16 cellular contexts compared by ENCODE assay signal in genomic region chr11:7591992-7592391, GRCh38.
DNase-seq lines count a peak whose midpoint lies in the region; ATAC-seq and TF ChIP-seq lines count a peak whose summit lies in the region.
"Had no signal": no experiment of that assay in that cellular context is flagged by ENCODE, and none has a peak within 500 bp of the region (broad histone marks: within the 10 kb centered on the region; RNA-seq: fewer than 3 reads in every experiment).

No MANE protein-coding gene starts in this region.

- CTCF ChIA-PET in naive thymus-derived CD4-positive, alpha-beta T cell (lab: Charles Lee): interaction anchor here (0.6 to 1.6 kb wide), 2 partner anchors 40 to 79 kb away, joined by 3 to 4 read pairs; no protein-coding TSS in a partner anchor

- TF ChIP-seq CTCF in testis (IDR thresholded peaks at IDR 0.05): no peak

- DNase-seq in CD1c-positive myeloid dendritic cell (ENCODE audit: extremely low spot score) (peak; percentile 51), GM19238 (ENCODE audit: insufficient read length, low spot score) (peak; percentile 16), NOMO-1 treated with DMSO at 0.1 percent for 48 hours (lab: John Stamatoyannopoulos, UW; ENCODE audit: unreplicated experiment) (peak; percentile 64), testis (no peak), NCI-H774 (lab: John Stamatoyannopoulos, UW) (no peak), NCI-H2227 (lab: John Stamatoyannopoulos, UW; ENCODE audit: unreplicated experiment) (no peak)
- no peak for DNase-seq in naive thymus-derived CD4-positive, alpha-beta T cell
- DNase-seq: activated CD8-positive, alpha-beta memory T cell treated with anti-CD3 and anti-CD28 coated beads for 24 hours; GOT3; Kasumi-1; NCI-H2081; SHP77 had no signal

- H3K4me3 Mint-ChIP-seq in naive thymus-derived CD4-positive, alpha-beta T cell: peak overlapping the region in 2 of 10 donors; percentile 22 to 54
- H3K4me3 Mint-ChIP-seq: central memory CD8-positive, alpha-beta T cell had no signal

- H3K36me3 Mint-ChIP-seq in naive thymus-derived CD4-positive, alpha-beta T cell: peaks cover 0 to 46% (median 8%) of the 10 kb centered on the region in 5 donors

- WGBS in testis, 2 donors: 76 to 91% methylated on average over 1 of the region's 1 CpG

- H3K27ac ChIP-seq in naive thymus-derived CD4-positive, alpha-beta T cell (ENCODE audit: low read depth, low read length): no peak overlapping the region
- H3K27ac ChIP-seq in testis: no peak overlapping the region
- H3K27ac ChIP-seq: prostate gland had no signal

- ATAC-seq in naive thymus-derived CD4-positive, alpha-beta T cell: peak; percentile 67
- ATAC-seq in GM19455 (IDR thresholded peaks at IDR 0.05; ENCODE audit: unreplicated experiment): no peak

- no peaks in the 10 kb centered on the region for H3K27me3 ChIP-seq in naive thymus-derived CD4-positive, alpha-beta T cell (ENCODE audit: control insufficient read depth in 2 of 2, insufficient read depth in 2 of 2, low read length in 2 of 2)
- H3K27me3 ChIP-seq in testis: no peaks in the 10 kb centered on the region
- H3K27me3 ChIP-seq: tibial nerve had no signal

- H3K4me1 ChIP-seq in naive thymus-derived CD4-positive, alpha-beta T cell (ENCODE audit: control insufficient read depth in 2 of 2, insufficient read depth in 2 of 2, low read length in 2 of 2): peaks cover 0 to 14% of the 10 kb centered on the region in 2 donors
- H3K4me1 ChIP-seq in testis: peaks cover 17% of the 10 kb centered on the region

- no peaks in the 10 kb centered on the region for H3K36me3 ChIP-seq in naive thymus-derived CD4-positive, alpha-beta T cell (ENCODE audit: control insufficient read depth in 2 of 3, insufficient read depth in 3 of 3, low read length in 3 of 3)
- no peaks in the 10 kb centered on the region for H3K36me3 ChIP-seq in testis (ENCODE audit: low read depth, missing control alignments)
- H3K36me3 ChIP-seq: prostate gland had no signal

- TF ChIP-seq POLR2A in testis (IDR thresholded peaks at IDR 0.05): no peak

- H3K4me3 ChIP-seq in naive thymus-derived CD4-positive, alpha-beta T cell (ENCODE audit: low read length): no peak overlapping the region
- H3K4me3 ChIP-seq in testis: no peak overlapping the region
- H3K4me3 ChIP-seq: prostate gland, tibial nerve had no signal

- intact Hi-C loops in naive thymus-derived CD4-positive, alpha-beta T cell (cut with micrococcal nuclease): no loop called here
- intact Hi-C loops in testis (cut with DNase I; ENCODE audit: low total_unique reads): no loop called here

- no peaks in the 10 kb centered on the region for H3K9me3 ChIP-seq in naive thymus-derived CD4-positive, alpha-beta T cell (ENCODE audit: control insufficient read depth in 2 of 3, low read length in 3 of 3)
- H3K9me3 ChIP-seq in testis: no peaks in the 10 kb centered on the region
- H3K9me3 ChIP-seq: prostate gland, tibial nerve had no signal

- POLR2A ChIA-PET in naive thymus-derived CD4-positive, alpha-beta T cell (lab: Charles Lee): no interaction called here

- H3K9me3 Mint-ChIP-seq in naive thymus-derived CD4-positive, alpha-beta T cell: no peaks in the 10 kb centered on the region
- H3K9me3 Mint-ChIP-seq: central memory CD8-positive, alpha-beta T cell had no signal

- H3K4me1 Mint-ChIP-seq in naive thymus-derived CD4-positive, alpha-beta T cell: peaks cover 13 to 31% (median 28%) of the 10 kb centered on the region in 7 donors

- peak overlapping the region in 2 of 9 donors; percentile 38 for H3K27ac Mint-ChIP-seq in naive thymus-derived CD4-positive, alpha-beta T cell

- no peaks in the 10 kb centered on the region for H3K27me3 Mint-ChIP-seq in naive thymus-derived CD4-positive, alpha-beta T cell
- H3K27me3 Mint-ChIP-seq: central memory CD8-positive, alpha-beta T cell had no signal

Comparison
In these comparisons a context has a peak if more than half of its experiments do, and no peak if none do; other contexts are left out.
1. DNase-seq: peak in CD1c-positive myeloid dendritic cell (single experiment), GM19238 (single experiment) and NOMO-1 treated with DMSO at 0.1 percent for 48 hours (single experiment); none in naive thymus-derived CD4-positive, alpha-beta T cell (0 of 9), testis (single experiment), NCI-H774 (single experiment) and NCI-H2227 (single experiment).